Comparison of ENCODE assay signal across 28 cellular contexts in the genomic region with DNA sequence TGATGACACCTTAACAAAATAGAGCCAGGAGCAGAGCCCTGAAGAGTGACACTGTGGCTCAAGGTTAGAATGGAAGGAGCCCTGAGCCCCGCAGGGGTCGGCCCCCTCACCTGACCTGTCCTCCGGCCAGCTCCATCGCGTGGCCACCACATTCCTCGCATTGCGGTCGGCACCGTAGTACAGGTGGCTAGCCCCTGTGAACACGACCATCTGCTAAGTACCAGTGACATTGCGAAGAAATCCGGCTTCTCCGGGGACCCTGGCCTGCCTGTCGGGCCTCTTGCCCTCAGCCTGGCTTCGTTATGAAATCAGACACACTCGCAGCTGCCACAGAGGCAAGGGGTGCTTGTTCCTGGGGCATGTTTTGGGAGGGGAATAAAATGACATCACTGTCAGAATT.
DNase-seq lines count a peak whose midpoint lies in the region; ATAC-seq, FAIRE-seq and TF ChIP-seq lines count a peak whose summit lies in the region.
"Had no signal": no experiment of that assay in that cellular context is flagged by ENCODE, and none has a peak within 500 bp of the region (broad histone marks: within the 10 kb centered on the region; RNA-seq: fewer than 3 reads in every experiment).

No MANE protein-coding gene starts in this region.

- H3K27ac Mint-ChIP-seq in T-helper 2 cell treated with Interferon-gamma antibody and Interleukin-4, amounts not matched to agents 5 μg/mL and 100 μg/mL, for 36 hours = peak overlapping the region; percentile 62
- no peak overlapping the region for H3K27ac Mint-ChIP-seq in activated CD4-positive, alpha-beta T cell treated with anti-CD3 and anti-CD28 coated beads, Interleukin-2, amount 10 ng/mL, durations not matched to agents 24 days and 14 days
- H3K27ac Mint-ChIP-seq: neural progenitor cell had no signal

- no peak overlapping the region for H2BK120ac ChIP-seq in neuronal stem cell (ENCODE audit: low read depth, low read length)

- H2BK12ac ChIP-seq in neuronal stem cell (ENCODE audit: low read length) = no peak overlapping the region

- H3K27me3 Mint-ChIP-seq in T-helper 2 cell treated with Interferon-gamma antibody and Interleukin-4, amounts not matched to agents 5 μg/mL and 100 μg/mL, for 36 hours (ENCODE audit: low read depth) = no peaks in the 10 kb centered on the region
- H3K27me3 Mint-ChIP-seq in activated CD4-positive, alpha-beta T cell treated with anti-CD3 and anti-CD28 coated beads, Interleukin-2, amount 10 ng/mL, durations not matched to agents 24 days and 14 days = no peaks in the 10 kb centered on the region
- H3K27me3 Mint-ChIP-seq: activated naive CD4-positive, alpha-beta T cell treated with anti-CD3 and anti-CD28 coated beads, Interleukin-2, amount 50 U/mL, for 24 hours had no signal

- peaks cover 4% of the 10 kb centered on the region for H3K79me1 ChIP-seq in neuronal stem cell (ENCODE audit: low read depth, low read length)

- no peak overlapping the region for H3K14ac ChIP-seq in neuronal stem cell (ENCODE audit: low read length)

- no peak overlapping the region for H4K91ac ChIP-seq in neuronal stem cell (ENCODE audit: low read depth, low read length, poor library complexity)

- no peak overlapping the region for H3K23ac ChIP-seq in neuronal stem cell (ENCODE audit: low read depth, low read length, poor library complexity)

- H3K4me1 ChIP-seq in right cardiac atrium (ENCODE audit: control insufficient read depth, insufficient read depth, low read length) (peaks cover 7% of the 10 kb centered on the region), K562 (replicated peaks in 1 of 2; ENCODE audit: control insufficient read depth in 2 of 2, insufficient read depth in 2 of 2, low read length in 2 of 2) (peaks cover 0 to 35% of the 10 kb centered on the region in 2 experiments; a peak in 3 of 5 replicates), neuronal stem cell (ENCODE audit: control insufficient read depth in 2 of 2, insufficient read depth in 1 of 2, low read depth in 1 of 2, low read length in 2 of 2) (peaks cover 9 to 17% of the 10 kb centered on the region in 2 donors)
- H3K4me1 ChIP-seq: parathyroid adenoma, stomach had no signal

- TF ChIP-seq EP300 in K562 (IDR thresholded peaks at IDR 0.05; ENCODE audit: low read length) = no peak

- peak overlapping the region; percentile 30 for H2AK5ac ChIP-seq in neuronal stem cell (ENCODE audit: low read depth, low read length)

- intact Hi-C loops in right cardiac atrium (cut with DNase I) (loop anchor here in 3 of 4 donors (5.0 kb wide), 1 partner anchor 42 kb away; no protein-coding TSS in a partner anchor), Right ventricle myocardium inferior (cut with DNase I) (loop anchor here (1.0 kb wide), 1 partner anchor 42 kb away; no protein-coding TSS in a partner anchor), K562 (cut with micrococcal nuclease) (no loop called here)
- intact Hi-C loops in activated CD4-positive, alpha-beta T cell treated with anti-CD3 and anti-CD28 coated beads, Interleukin-2, amount 10 ng/mL, durations not matched to agents 24 days and 14 days (cut with micrococcal nuclease) = loop anchor here (1.0 kb wide), 1 partner anchor 42 kb away; no protein-coding TSS in a partner anchor

- H3K9me3 ChIP-seq in right cardiac atrium (ENCODE audit: control insufficient read depth, low read length) (no peaks in the 10 kb centered on the region), K562 (replicated peaks; ENCODE audit: control insufficient read depth, insufficient read depth, low read depth, low read length) (no peaks in the 10 kb centered on the region; the same call in 1 of the 2 replicates), neuronal stem cell (replicated peaks in 1 of 2; ENCODE audit: control insufficient read depth in 2 of 2, insufficient read depth in 1 of 2, low read depth in 1 of 2, low read length in 2 of 2) (no peaks in the 10 kb centered on the region)
- H3K9me3 ChIP-seq: SK-N-SH, stomach, uterus had no signal

- H3K4ac ChIP-seq in neuronal stem cell (ENCODE audit: low read length) = no peak overlapping the region

- H3K36me3 Mint-ChIP-seq in T-helper 2 cell treated with Interferon-gamma antibody and Interleukin-4, amounts not matched to agents 5 μg/mL and 100 μg/mL, for 36 hours (ENCODE audit: low read depth) = peaks cover 1% of the 10 kb centered on the region
- peaks cover 6% of the 10 kb centered on the region for H3K36me3 Mint-ChIP-seq in activated CD4-positive, alpha-beta T cell treated with anti-CD3 and anti-CD28 coated beads, Interleukin-2, amount 10 ng/mL, durations not matched to agents 24 days and 14 days (ENCODE audit: low read depth)
- H3K36me3 Mint-ChIP-seq: activated naive CD4-positive, alpha-beta T cell treated with anti-CD3 and anti-CD28 coated beads, Interleukin-2, amount 50 U/mL, for 24 hours; neural progenitor cell had no signal

- peaks cover 33% of the 10 kb centered on the region for H3K79me2 ChIP-seq in K562 (ENCODE audit: control insufficient read depth, insufficient read depth, low read length)
- H3K79me2 ChIP-seq: parathyroid adenoma had no signal

- no peak for ATAC-seq in right cardiac atrium
- ATAC-seq in Right ventricle myocardium inferior = no peak
- ATAC-seq in K562 = no peak
- ATAC-seq: left lobe of liver had no signal

- H2BK15ac ChIP-seq in neuronal stem cell (ENCODE audit: low read length) = no peak overlapping the region

- no peak overlapping the region for H3K4me2 ChIP-seq in K562 (ENCODE audit: insufficient read depth, low read length)
- H3K4me2 ChIP-seq in neuronal stem cell (ENCODE audit: insufficient read depth, low read length, poor library complexity, severe bottlenecking) = no peak overlapping the region
- H3K4me2 ChIP-seq: neural progenitor cell, SK-N-SH had no signal

- H3K36me3 ChIP-seq in K562 (ENCODE audit: control insufficient read depth, insufficient read depth, low read length) = peaks cover 8% of the 10 kb centered on the region; the same call in 1 of the 3 replicates
- H3K36me3 ChIP-seq in neuronal stem cell (replicated peaks in 1 of 2; ENCODE audit: control insufficient read depth in 2 of 2, insufficient read depth in 2 of 2, low read length in 2 of 2) = peaks cover 2 to 3% of the 10 kb centered on the region in 2 donors
- H3K36me3 ChIP-seq: neural progenitor cell, uterus had no signal

- H2BK5ac ChIP-seq in neuronal stem cell (ENCODE audit: low read length) = no peak overlapping the region

- H2AFZ ChIP-seq in K562 (ENCODE audit: low read depth, low read length) (no peak overlapping the region), neuronal stem cell (ENCODE audit: low read length) (no peak overlapping the region)
- H2AFZ ChIP-seq: neural progenitor cell, parathyroid adenoma had no signal

- H3K4me3 Mint-ChIP-seq in T-helper 2 cell treated with Interferon-gamma antibody and Interleukin-4, amounts not matched to agents 5 μg/mL and 100 μg/mL, for 36 hours = no peak overlapping the region
- H3K4me3 Mint-ChIP-seq in activated CD4-positive, alpha-beta T cell treated with anti-CD3 and anti-CD28 coated beads, Interleukin-2, amount 10 ng/mL, durations not matched to agents 24 days and 14 days = no peak overlapping the region
- H3K4me3 Mint-ChIP-seq: neural progenitor cell had no signal

- no TSS peak for BruUV-seq in K562 (replicated peaks; lab: Mats Ljungman, UMichigan)

- H3K27me3 ChIP-seq in right cardiac atrium (ENCODE audit: control insufficient read depth, insufficient read depth) (no peaks in the 10 kb centered on the region), K562 (ENCODE audit: control insufficient read depth in 2 of 2, insufficient read depth in 2 of 2, low read length in 2 of 2) (no peaks in the 10 kb centered on the region), neuronal stem cell (ENCODE audit: control insufficient read depth in 3 of 3, insufficient read depth in 3 of 3, low read depth in 1 of 3, low read length in 3 of 3) (peaks cover 0 to 3% (median 0%) of the 10 kb centered on the region in 3 experiments)
- H3K27me3 ChIP-seq: neural progenitor cell, stomach, uterus had no signal

- no peaks in the 10 kb centered on the region for H3K9me3 Mint-ChIP-seq in T-helper 2 cell treated with Interferon-gamma antibody and Interleukin-4, amounts not matched to agents 5 μg/mL and 100 μg/mL, for 36 hours
- no peaks in the 10 kb centered on the region for H3K9me3 Mint-ChIP-seq in activated CD4-positive, alpha-beta T cell treated with anti-CD3 and anti-CD28 coated beads, Interleukin-2, amount 10 ng/mL, durations not matched to agents 24 days and 14 days
- H3K9me3 Mint-ChIP-seq: activated naive CD4-positive, alpha-beta T cell treated with anti-CD3 and anti-CD28 coated beads, Interleukin-2, amount 50 U/mL, for 24 hours had no signal

- H3K18ac ChIP-seq in neuronal stem cell (ENCODE audit: low read length) = peak overlapping the region; percentile 56

- in situ Hi-C loops in K562 (cut with MboI) = no loop called here

- H3K9me1 ChIP-seq in K562 (ENCODE audit: control insufficient read depth, insufficient read depth, low read length) = no peaks in the 10 kb centered on the region

- peak overlapping the region in 1 of 2 experiments; percentile 31; a peak in 1 of 4 replicates for H3K9ac ChIP-seq in K562 (ENCODE audit: insufficient read depth in 1 of 2, low read depth in 2 of 2, low read length in 2 of 2)
- H3K9ac ChIP-seq in neuronal stem cell (ENCODE audit: low read depth, low read length, poor library complexity) = no peak overlapping the region
- H3K9ac ChIP-seq: neural progenitor cell, parathyroid adenoma, SK-N-SH had no signal

- CTCF ChIA-PET in K562 (lab: Yijun Ruan, JAX; ENCODE audit: low intra/inter-chr PET ratio) = interaction anchor here (0.5 kb wide), 1 partner anchor 42 kb away, joined by 4 read pairs; no protein-coding TSS in a partner anchor

- H3K27ac ChIP-seq in right cardiac atrium (ENCODE audit: low read length) = no peak overlapping the region
- no peak overlapping the region for H3K27ac ChIP-seq in K562 (ENCODE audit: extremely low read depth, low read depth, low read length)
- no peak overlapping the region for H3K27ac ChIP-seq in neuronal stem cell (replicated peaks; ENCODE audit: low read length)
- H3K27ac ChIP-seq: epithelial cell of prostate, neural progenitor cell, parathyroid adenoma, uterus had no signal

- no peak for TF ChIP-seq CTCF in K562 (IDR thresholded peaks at IDR 0.05 in 2 of 3, conservative IDR thresholded peaks at IDR 0.05 in 1 of 3; ENCODE audit: insufficient read depth in 2 of 3, low read depth in 1 of 3, low read length in 3 of 3)

- TF ChIP-seq POLR2A in K562 (conservative IDR thresholded peaks at IDR 0.05) = no peak

- no peak overlapping the region for H4K8ac ChIP-seq in neuronal stem cell (ENCODE audit: low read depth, low read length)

- no peak for DNase-seq in T-helper 2 cell treated with Interferon-gamma antibody and Interleukin-4, amounts not matched to agents 5 μg/mL and 100 μg/mL, for 36 hours (ENCODE audit: low spot score)
- no peak for DNase-seq in T-helper 2 cell
- DNase-seq in right cardiac atrium = peak; percentile 15 to 44 (median 36)
- no peak for DNase-seq in Right ventricle myocardium inferior (ENCODE audit: missing footprints)
- no peak for DNase-seq in K562 (ENCODE audit: extremely low read depth in 1 of 4, low spot score in 3 of 4)
- no peak for DNase-seq in neuronal stem cell (ENCODE audit: low spot score)
- no peak for DNase-seq in stimulated activated CD4-positive, alpha-beta T cell treated with anti-CD3 and anti-CD28 coated beads, Interleukin-15, amount 100 ng/mL, for 24 hours
- no peak for DNase-seq in activated CD4-positive, alpha-beta T cell treated with anti-CD3 and anti-CD28 coated beads, Interleukin-2, amount 10 ng/mL, durations not matched to agents 24 days and 14 days
- DNase-seq: 8988T; activated CD4-positive, alpha-beta T cell treated with anti-CD3 and anti-CD28 coated beads for 1 hour; aorta; DMS 273 treated with DMSO at 0.1 percent for 48 hours; effector CD8-positive, alpha-beta T cell; mesendoderm; NCI-H446; NCI-H82; SK-N-SH; stimulated activated CD8-positive, alpha-beta memory T cell treated with anti-CD3 and anti-CD28 coated beads, Interleukin-4, amount 100 ng/mL, for 48 hours; stomach; uterus had no signal

- 91% methylated on average over 16 of the region's 16 CpGs for WGBS in right cardiac atrium
- 45% methylated on average over 16 of the region's 16 CpGs for WGBS in K562 (ENCODE audit: insufficient coverage, low coverage, missing lambda C conversion rate)
- no CpG with 5 or more reads among the region's 16 CpGs for WGBS in neuronal stem cell (ENCODE audit: extremely low coverage in 2 of 2, insufficient read length in 2 of 2, insufficient replicate concordance in 1 of 2), 2 donors

- POLR2A ChIA-PET in K562 (lab: Yijun Ruan, JAX) = no interaction called here

- TF ChIP-seq RAD21 in K562 (CRISPR knock-in tag; conservative IDR thresholded peaks at IDR 0.05 in 1 of 2, IDR thresholded peaks at IDR 0.05 in 1 of 2) = no peak

- H3K4me3 ChIP-seq in right cardiac atrium (ENCODE audit: low read length) = no peak overlapping the region
- no peak overlapping the region for H3K4me3 ChIP-seq in K562
- H3K4me3 ChIP-seq in neuronal stem cell (ENCODE audit: low read length in 2 of 2) = no peak overlapping the region
- H3K4me3 ChIP-seq: neural progenitor cell, stomach, uterus had no signal

- H3K4me1 Mint-ChIP-seq in T-helper 2 cell treated with Interferon-gamma antibody and Interleukin-4, amounts not matched to agents 5 μg/mL and 100 μg/mL, for 36 hours (ENCODE audit: low read depth) = peaks cover 17% of the 10 kb centered on the region
- H3K4me1 Mint-ChIP-seq in activated CD4-positive, alpha-beta T cell treated with anti-CD3 and anti-CD28 coated beads, Interleukin-2, amount 10 ng/mL, durations not matched to agents 24 days and 14 days = peaks cover 30% of the 10 kb centered on the region

- peaks cover 10% of the 10 kb centered on the region; the same call in 1 of the 2 replicates for H4K20me1 ChIP-seq in K562 (replicated peaks; ENCODE audit: control insufficient read depth, insufficient read depth, low read length)

- FAIRE-seq in K562 (lab: Jason Lieb, UNC) = no peak
- FAIRE-seq: bronchial epithelial cell, colon, GM18507 had no signal

Comparison
In these comparisons a context has a peak if more than half of its experiments do, and no peak if none do; other contexts are left out.
1. DNase-seq: peak in right cardiac atrium (3 of 3); none in T-helper 2 cell treated with Interferon-gamma antibody and Interleukin-4, amounts not matched to agents 5 μg/mL and 100 μg/mL, for 36 hours (single experiment), T-helper 2 cell (0 of 5), Right ventricle myocardium inferior (single experiment), K562 (0 of 4), neuronal stem cell (single experiment), stimulated activated CD4-positive, alpha-beta T cell treated with anti-CD3 and anti-CD28 coated beads, Interleukin-15, amount 100 ng/mL, for 24 hours (single experiment) and activated CD4-positive, alpha-beta T cell treated with anti-CD3 and anti-CD28 coated beads, Interleukin-2, amount 10 ng/mL, durations not matched to agents 24 days and 14 days (single experiment).